ENCODE assay signal across 33 cellular contexts in the genomic region with DNA sequence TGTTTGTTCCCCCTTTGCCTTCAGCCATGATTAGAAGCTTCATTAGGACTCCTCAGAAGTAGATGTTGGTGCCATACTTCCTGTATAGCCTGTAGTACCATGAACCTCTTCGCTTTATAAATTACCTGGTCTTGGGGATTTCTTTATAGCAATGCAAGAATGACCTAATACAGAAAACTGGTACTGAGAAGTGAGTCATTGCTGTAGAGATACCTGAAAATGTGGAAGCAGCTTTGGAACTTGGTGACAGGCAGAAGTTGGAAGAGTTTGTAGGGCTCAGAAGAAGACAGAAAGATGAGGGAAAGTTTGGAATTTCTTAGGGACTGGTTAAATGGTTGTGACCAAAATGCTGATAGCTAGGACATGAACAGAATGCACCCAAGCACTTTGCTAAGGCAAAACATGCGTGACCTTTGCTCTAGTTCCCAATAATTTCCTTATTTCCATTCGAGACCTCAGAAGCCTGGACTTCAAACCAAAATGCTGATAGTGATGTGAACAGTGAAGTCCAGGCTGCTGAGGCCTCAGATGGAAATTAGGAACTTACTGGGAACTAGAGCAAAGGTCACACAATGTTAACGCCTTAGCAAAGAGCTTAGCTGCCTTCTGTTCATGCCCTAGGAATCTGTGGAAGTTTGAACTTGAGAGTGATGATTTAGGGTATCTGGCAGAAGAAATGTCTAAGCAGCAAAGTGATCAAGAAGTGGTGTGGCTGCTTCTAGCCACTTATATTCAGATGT. TPM values are rescaled to one million over a fixed set of nuclear protein-coding genes. Genes with fewer than 3 reads are reported as not detected.
DNase-seq lines count a peak whose midpoint lies in the region; ATAC-seq, FAIRE-seq and TF ChIP-seq lines count a peak whose summit lies in the region.
"Had no signal": no experiment of that assay in that cellular context is flagged by ENCODE, and none has a peak within 500 bp of the region (broad histone marks: within the 10 kb centered on the region; RNA-seq: fewer than 3 reads in every experiment).

No MANE protein-coding gene starts in this region.

- peak overlapping the region; percentile 4 for H3K4me3 Mint-ChIP-seq in astrocyte (ENCODE audit: unreplicated experiment)
- H3K4me3 Mint-ChIP-seq in chondrocyte (ENCODE audit: unreplicated experiment), result no peak overlapping the region
- H3K4me3 Mint-ChIP-seq: activated CD8-positive, alpha-beta T cell treated with anti-CD3 and anti-CD28 coated beads, Interleukin-2, amount 10 ng/mL, durations not matched to agents 7 days and 5 days; activated naive CD4-positive, alpha-beta T cell treated with anti-CD3 and anti-CD28 coated beads, Interleukin-2, amount 50 U/mL, for 24 hours; B cell; CD8-positive, alpha-beta T cell; stimulated activated memory B cell treated with anti-CD40 and anti-IgM and Interleukin-4, amounts not matched to agents 10 μg/mL and 1 μg/mL and 100 μg/mL, for 72 hours had no signal

- H2AFZ ChIP-seq in astrocyte (ENCODE audit: low read depth, low read length) (no peak overlapping the region), neuronal stem cell (ENCODE audit: low read length) (no peak overlapping the region)

- no peak overlapping the region for H2BK12ac ChIP-seq in neuronal stem cell (ENCODE audit: low read length)

- no peaks in the 10 kb centered on the region for H3K9me3 ChIP-seq in right atrium auricular region
- no peaks in the 10 kb centered on the region for H3K9me3 ChIP-seq in astrocyte (ENCODE audit: insufficient read depth, low read depth, low read length)
- peaks cover 6 to 29% of the 10 kb centered on the region in 2 donors for H3K9me3 ChIP-seq in neuronal stem cell (replicated peaks in 1 of 2; ENCODE audit: control insufficient read depth in 2 of 2, insufficient read depth in 1 of 2, low read depth in 1 of 2, low read length in 2 of 2)
- H3K9me3 ChIP-seq: breast epithelium, esophagus muscularis mucosa had no signal

- no peak overlapping the region for H3K18ac ChIP-seq in neuronal stem cell (ENCODE audit: low read length)

- H3K4me1 Mint-ChIP-seq in astrocyte (ENCODE audit: low read depth, unreplicated experiment) (peaks cover 17% of the 10 kb centered on the region), chondrocyte (ENCODE audit: low read depth) (peaks cover 26% of the 10 kb centered on the region)

- H3K36me3 ChIP-seq in right atrium auricular region, result no peaks in the 10 kb centered on the region
- no peaks in the 10 kb centered on the region for H3K36me3 ChIP-seq in astrocyte (ENCODE audit: insufficient read depth, low read length)
- peaks cover 2 to 18% of the 10 kb centered on the region in 2 donors for H3K36me3 ChIP-seq in neuronal stem cell (replicated peaks in 1 of 2; ENCODE audit: control insufficient read depth in 2 of 2, insufficient read depth in 2 of 2, low read length in 2 of 2)
- H3K36me3 ChIP-seq: breast epithelium, esophagus muscularis mucosa had no signal

- H3K4me3 ChIP-seq in right atrium auricular region (no peak overlapping the region), astrocyte (ENCODE audit: insufficient read depth, low read depth, low read length) (no peak overlapping the region), fibroblast of villous mesenchyme (ENCODE audit: low read depth, low read length) (no peak overlapping the region), neuronal stem cell (ENCODE audit: low read length in 2 of 2) (no peak overlapping the region)
- H3K4me3 ChIP-seq: breast epithelium, coronary artery, esophagus muscularis mucosa had no signal

- H3K79me1 ChIP-seq in neuronal stem cell (ENCODE audit: low read depth, low read length), result peaks cover 6% of the 10 kb centered on the region

- H2BK5ac ChIP-seq in neuronal stem cell (ENCODE audit: low read length), result no peak overlapping the region

- no peak overlapping the region for H3K14ac ChIP-seq in neuronal stem cell (ENCODE audit: low read length)

- H4K20me1 ChIP-seq in astrocyte (ENCODE audit: insufficient read depth, low read length), result peaks cover 11% of the 10 kb centered on the region

- no peak overlapping the region for H2BK15ac ChIP-seq in neuronal stem cell (ENCODE audit: low read length)

- no peak overlapping the region for H4K8ac ChIP-seq in neuronal stem cell (ENCODE audit: low read depth, low read length)

- no peak overlapping the region for H3K4ac ChIP-seq in neuronal stem cell (ENCODE audit: low read length)

- no peak overlapping the region for H2AK5ac ChIP-seq in neuronal stem cell (ENCODE audit: low read depth, low read length)

- DNase-seq in right atrium auricular region (ENCODE audit: low spot score), result no peak
- DNase-seq in cardiac septum (ENCODE audit: low spot score), result no peak
- no peak for DNase-seq in astrocyte (ENCODE audit: low read depth)
- peak; percentile 63 for DNase-seq in fibroblast of villous mesenchyme (ENCODE audit: low read depth)
- DNase-seq in renal cortical epithelial cell (ENCODE audit: low read depth), result peak; percentile 20
- no peak for DNase-seq in neuronal stem cell (ENCODE audit: low spot score)
- DNase-seq in chondrocyte (ENCODE audit: low spot score), result no peak
- DNase-seq: activated CD4-positive, alpha-beta T cell treated with anti-CD3 and anti-CD28 coated beads for 4 hours; activated CD8-positive, alpha-beta T cell treated with anti-CD3 and anti-CD28 coated beads, Interleukin-2, amount 10 ng/mL, durations not matched to agents 7 days and 5 days; amygdala; CD8-positive, alpha-beta T cell; DMS53; effector CD8-positive, alpha-beta T cell; IMR-90; left colon; NCI-H146; NCI-H345; NCI-H69; nucleus accumbens; SHP77 treated with DMSO at 0.1 percent for 48 hours had no signal

- H3K27me3 ChIP-seq in right atrium auricular region (no peaks in the 10 kb centered on the region), astrocyte (ENCODE audit: insufficient read depth, low read length) (no peaks in the 10 kb centered on the region), neuronal stem cell (ENCODE audit: control insufficient read depth in 3 of 3, insufficient read depth in 3 of 3, low read depth in 1 of 3, low read length in 3 of 3) (no peaks in the 10 kb centered on the region)
- H3K27me3 ChIP-seq: breast epithelium, esophagus muscularis mucosa had no signal

- H3K27me3 Mint-ChIP-seq in astrocyte (ENCODE audit: low read depth, unreplicated experiment) (no peaks in the 10 kb centered on the region), chondrocyte (ENCODE audit: low read depth) (peaks cover 1% of the 10 kb centered on the region)
- H3K27me3 Mint-ChIP-seq: progenitor cell of endocrine pancreas had no signal

- no peak overlapping the region for H2BK120ac ChIP-seq in neuronal stem cell (ENCODE audit: low read depth, low read length)

- WGBS in neuronal stem cell (ENCODE audit: extremely low coverage in 2 of 2, insufficient read length in 2 of 2, insufficient replicate concordance in 1 of 2), 2 donors, result no CpG with 5 or more reads among the region's 4 CpGs

- no peak for ATAC-seq in HG03108 (IDR thresholded peaks at IDR 0.05; ENCODE audit: unreplicated experiment)
- ATAC-seq: activated CD8-positive, alpha-beta T cell treated with anti-CD3 and anti-CD28 coated beads, Interleukin-2, amount 10 ng/mL, durations not matched to agents 7 days and 5 days; CD8-positive, alpha-beta T cell; HCT116; left colon; stimulated activated memory B cell treated with anti-CD40 and anti-IgM and Interleukin-4, amounts not matched to agents 10 μg/mL and 1 μg/mL and 100 μg/mL, for 72 hours had no signal

- H3K36me3 Mint-ChIP-seq in astrocyte (ENCODE audit: low read depth, unreplicated experiment) (peaks cover 3% of the 10 kb centered on the region), chondrocyte (ENCODE audit: low read depth) (peaks cover 11% of the 10 kb centered on the region)
- H3K36me3 Mint-ChIP-seq: CD8-positive, alpha-beta T cell had no signal

- peak overlapping the region; percentile 19 to 100 for H3K27ac ChIP-seq in right atrium auricular region
- no peak overlapping the region for H3K27ac ChIP-seq in astrocyte (ENCODE audit: low read depth, low read length)
- no peak overlapping the region for H3K27ac ChIP-seq in neuronal stem cell (replicated peaks; ENCODE audit: low read length)
- H3K27ac ChIP-seq: breast epithelium, coronary artery, esophagus muscularis mucosa, VCaP had no signal

- H3K4me1 ChIP-seq in right atrium auricular region (peaks cover 0 to 44% of the 10 kb centered on the region in 2 donors), astrocyte (ENCODE audit: insufficient read depth, low read length) (peaks cover 16% of the 10 kb centered on the region), neuronal stem cell (ENCODE audit: control insufficient read depth in 2 of 2, insufficient read depth in 1 of 2, low read depth in 1 of 2, low read length in 2 of 2) (peaks cover 3 to 9% of the 10 kb centered on the region in 2 donors)
- H3K4me1 ChIP-seq: breast epithelium had no signal

- peaks cover 20% of the 10 kb centered on the region for H3K79me2 ChIP-seq in astrocyte (ENCODE audit: insufficient read depth, low read length)

- peaks cover 2% of the 10 kb centered on the region for H3K9me3 Mint-ChIP-seq in astrocyte (ENCODE audit: unreplicated experiment)
- H3K9me3 Mint-ChIP-seq in chondrocyte (ENCODE audit: low read depth), result peaks cover 2% of the 10 kb centered on the region
- H3K9me3 Mint-ChIP-seq: activated naive CD4-positive, alpha-beta T cell treated with anti-CD3 and anti-CD28 coated beads, Interleukin-2, amount 50 U/mL, for 24 hours; CD8-positive, alpha-beta T cell had no signal

- TF ChIP-seq CTCF in right atrium auricular region (IDR thresholded peaks at IDR 0.05) (no peak), astrocyte (IDR thresholded peaks at IDR 0.05; ENCODE audit: insufficient read depth, low read depth, low read length) (no peak), fibroblast of villous mesenchyme (IDR thresholded peaks at IDR 0.05; ENCODE audit: insufficient read depth, low read depth, low read length) (no peak), chondrocyte (IDR thresholded peaks at IDR 0.05) (no peak)

- intact Hi-C loops in cardiac septum (cut with DNase I), result loop anchor here (5.0 kb wide), 1 partner anchor 75 kb away; no protein-coding TSS in a partner anchor

- no peak overlapping the region for H3K27ac Mint-ChIP-seq in astrocyte (ENCODE audit: unreplicated experiment)
- no peak overlapping the region for H3K27ac Mint-ChIP-seq in chondrocyte (ENCODE audit: unreplicated experiment)
- H3K27ac Mint-ChIP-seq: activated CD8-positive, alpha-beta T cell treated with anti-CD3 and anti-CD28 coated beads, Interleukin-2, amount 10 ng/mL, durations not matched to agents 7 days and 5 days; activated naive CD4-positive, alpha-beta T cell treated with anti-CD3 and anti-CD28 coated beads, Interleukin-2, amount 50 U/mL, for 24 hours; activated T-helper 2 cell treated with anti-CD3 and anti-CD28 coated beads, Interferon-gamma antibody, Interleukin-2, Interleukin-4, amounts not matched to agents 10 μg/mL and 5 μg/mL and 100 μg/mL, durations not matched to agents 14 hours and 24 hours and 36 hours; B cell; CD8-positive, alpha-beta T cell; progenitor cell of endocrine pancreas; stimulated activated memory B cell treated with anti-CD40 and anti-IgM and Interleukin-4, amounts not matched to agents 10 μg/mL and 1 μg/mL and 100 μg/mL, for 72 hours had no signal

- no peak overlapping the region for H4K91ac ChIP-seq in neuronal stem cell (ENCODE audit: low read depth, low read length, poor library complexity)

- H3K9ac ChIP-seq in astrocyte (ENCODE audit: low read length) (no peak overlapping the region), neuronal stem cell (ENCODE audit: low read depth, low read length, poor library complexity) (no peak overlapping the region)

- no peak overlapping the region for H3K23ac ChIP-seq in neuronal stem cell (ENCODE audit: low read depth, low read length, poor library complexity)

- H3K4me2 ChIP-seq in astrocyte (ENCODE audit: low read length) (no peak overlapping the region), neuronal stem cell (ENCODE audit: insufficient read depth, low read length, poor library complexity, severe bottlenecking) (no peak overlapping the region)

- no peak for FAIRE-seq in astrocyte (lab: Jason Lieb, UNC)
- FAIRE-seq: frontal cortex, G401.6 had no signal

RNA-seq across cellular contexts. Expression of gene USP46, which starts 3.0 kb away (rescaled TPM):
- 10 to 100 TPM; 19.1 to 28.0 TPM for total RNA-seq in right atrium auricular region
- 111 TPM for total RNA-seq in cardiac septum
- total RNA-seq in astrocyte, result 51.2 and 59.0 TPM in 2 replicates
- 13.5 and 19.4 TPM in 2 replicates for total RNA-seq in fibroblast of villous mesenchyme
- 21.9 and 44.6 TPM in 2 replicates for total RNA-seq in renal cortical epithelial cell
- 33.6 TPM for polyA plus RNA-seq in neuronal stem cell (2013, experiment 1 of 2)
- polyA plus RNA-seq in neuronal stem cell (2013, experiment 2 of 2), result 35.2 TPM
- 24.9 to 27.3 TPM (median 27.0 TPM) in 3 replicates for total RNA-seq in chondrocyte

Comparison
In these comparisons a context has a peak if more than half of its experiments do, and no peak if none do; other contexts are left out.
1. DNase-seq: peak in fibroblast of villous mesenchyme (single experiment) and renal cortical epithelial cell (single experiment); none in right atrium auricular region (single experiment), cardiac septum (single experiment), astrocyte (single experiment), neuronal stem cell (single experiment) and chondrocyte (single experiment).
2. H3K27ac ChIP-seq: peak in right atrium auricular region (2 of 2); none in astrocyte (single experiment) and neuronal stem cell (single experiment).